9 cellular contexts compared by ENCODE assay signal in genomic region chr16:29784901-29785500, GRCh38. TPM values are rescaled to one million over a fixed set of nuclear protein-coding genes. Genes with fewer than 3 reads are reported as not detected.
DNase-seq lines count a peak whose midpoint lies in the region; ATAC-seq and TF ChIP-seq lines count a peak whose summit lies in the region.
"Had no signal": no experiment of that assay in that cellular context is flagged by ENCODE, and none has a peak within 500 bp of the region (broad histone marks: within the 10 kb centered on the region; RNA-seq: fewer than 3 reads in every experiment).

No MANE protein-coding gene starts in this region.

- H3K9me3 ChIP-seq in CD4-positive, CD25-positive, alpha-beta regulatory T cell (ENCODE audit: control insufficient read depth in 2 of 2, low read length in 2 of 2): no peaks in the 10 kb centered on the region
- no peaks in the 10 kb centered on the region for H3K9me3 ChIP-seq in sigmoid colon

- no peak for TF ChIP-seq POLR2A in sigmoid colon (IDR thresholded peaks at IDR 0.05)

- intact Hi-C loops in sigmoid colon (cut with DNase I): loop anchor here (5.0 to 10.0 kb wide), 2 partner anchors 60 to 83 kb away; no protein-coding TSS in a partner anchor

- H3K4me3 Mint-ChIP-seq in CD4-positive, CD25-positive, alpha-beta regulatory T cell: peak overlapping the region; percentile 71 to 80 (median 78)
- H3K4me3 Mint-ChIP-seq in T-cell: peak overlapping the region; percentile 61 to 75 (median 68)

- DNase-seq in CD4-positive, CD25-positive, alpha-beta regulatory T cell: peak; percentile 56 to 80 (median 70)
- DNase-seq in T-cell: peak; percentile 30 to 82 (median 69)
- DNase-seq in anterior cingulate cortex (lab: John Stamatoyannopoulos, UW): peak in 50 of 58 donors; percentile 1 to 73 (median 24)
- peak in 47 of 51 donors; percentile 1 to 67 (median 28) for DNase-seq in hypothalamus (lab: John Stamatoyannopoulos, UW)
- peak; percentile 84 for DNase-seq in sigmoid colon
- DNase-seq in middle frontal gyrus (ENCODE audit: extremely low spot score, low spot score): no peak
- no peak for DNase-seq in A172 (ENCODE audit: low spot score)

- ATAC-seq in CD4-positive, CD25-positive, alpha-beta regulatory T cell (ENCODE audit: low read depth in 2 of 2): peak; percentile 86 to 90
- ATAC-seq in T-cell (replicated peaks in 1 of 4) (peak; percentile 82 to 93 (median 90)), GM18873 (IDR thresholded peaks at IDR 0.05; ENCODE audit: low FRiP score, unreplicated experiment) (no peak)

- no peak for TF ChIP-seq EP300 in sigmoid colon (IDR thresholded peaks at IDR 0.05)

- CTCF ChIA-PET in T-cell (lab: Charles Lee): interaction anchor here (0.6 to 2.3 kb wide), 19 partner anchors 11 to 97 kb away, joined by 3 to 18 read pairs (median 4); partner anchors contain the start of gene MVP (in 1 of the 2)

- H3K27ac ChIP-seq in CD4-positive, CD25-positive, alpha-beta regulatory T cell (ENCODE audit: insufficient read depth, low read length, poor library complexity, severe bottlenecking): no peak overlapping the region
- H3K27ac ChIP-seq in sigmoid colon: no peak overlapping the region

- no peaks in the 10 kb centered on the region for H3K9me3 Mint-ChIP-seq in CD4-positive, CD25-positive, alpha-beta regulatory T cell
- H3K9me3 Mint-ChIP-seq in T-cell: no peaks in the 10 kb centered on the region

- H3K36me3 ChIP-seq in CD4-positive, CD25-positive, alpha-beta regulatory T cell (ENCODE audit: control insufficient read depth, insufficient read depth, low read length): no peaks in the 10 kb centered on the region
- H3K36me3 ChIP-seq in sigmoid colon: no peaks in the 10 kb centered on the region

- H3K27ac Mint-ChIP-seq in CD4-positive, CD25-positive, alpha-beta regulatory T cell: peak overlapping the region; percentile 77 to 79 (median 78)
- peak overlapping the region; percentile 77 to 82 for H3K27ac Mint-ChIP-seq in T-cell

- peaks cover 21% of the 10 kb centered on the region for H3K4me1 ChIP-seq in CD4-positive, CD25-positive, alpha-beta regulatory T cell (ENCODE audit: control insufficient read depth, insufficient read depth, low read length, poor library complexity, severe bottlenecking)
- H3K4me1 ChIP-seq in sigmoid colon: peaks cover 0 to 18% (median 6%) of the 10 kb centered on the region in 4 donors

- peaks cover 10 to 28% (median 15%) of the 10 kb centered on the region in 4 donors for H3K4me1 Mint-ChIP-seq in CD4-positive, CD25-positive, alpha-beta regulatory T cell
- peaks cover 27 to 32% (median 29%) of the 10 kb centered on the region in 3 donors for H3K4me1 Mint-ChIP-seq in T-cell

- peaks cover 2% of the 10 kb centered on the region for H3K27me3 ChIP-seq in CD4-positive, CD25-positive, alpha-beta regulatory T cell (ENCODE audit: control insufficient read depth, insufficient read depth, low read length)
- H3K27me3 ChIP-seq in sigmoid colon: no peaks in the 10 kb centered on the region

- POLR2A ChIA-PET in T-cell (lab: Charles Lee): interaction anchor here (0.5 to 1.7 kb wide), 12 partner anchors 19 to 660 kb away, joined by 3 to 15 read pairs (median 4); no protein-coding TSS in a partner anchor

- peaks cover 15% of the 10 kb centered on the region for H3K27me3 Mint-ChIP-seq in CD4-positive, CD25-positive, alpha-beta regulatory T cell
- no peaks in the 10 kb centered on the region for H3K27me3 Mint-ChIP-seq in T-cell

- H3K4me3 ChIP-seq in CD4-positive, CD25-positive, alpha-beta regulatory T cell (ENCODE audit: low read depth, low read length): peak overlapping the region; percentile 60
- peak overlapping the region in 3 of 4 donors; percentile 27 to 33 (median 33) for H3K4me3 ChIP-seq in sigmoid colon

- H3K36me3 Mint-ChIP-seq in CD4-positive, CD25-positive, alpha-beta regulatory T cell: no peaks in the 10 kb centered on the region
- H3K36me3 Mint-ChIP-seq in T-cell: no peaks in the 10 kb centered on the region

- 39 to 76% methylated on average over 38 of the region's 38 CpGs for WGBS in sigmoid colon, 2 donors

- peak; percentile 25 to 84 (median 65) for TF ChIP-seq CTCF in sigmoid colon (IDR thresholded peaks at IDR 0.05)

RNA-seq across cellular contexts. Expression of gene KIF22, which starts 5.5 kb away (rescaled TPM):
- 89.1 TPM for total RNA-seq in CD4-positive, CD25-positive, alpha-beta regulatory T cell
- 10 to 100 TPM; 49.4 to 65.1 (median 56.1) TPM for polyA plus RNA-seq in CD4-positive, CD25-positive, alpha-beta regulatory T cell
- total RNA-seq in T-cell (10 to 100 TPM; 84.1 to 95.2 (median 84.9) TPM), sigmoid colon (10 to 100 TPM; 11.5 to 16.1 (median 13.7) TPM)
- polyA plus RNA-seq in sigmoid colon: 10 to 100 TPM; 28.0 to 71.5 (median 31.2) TPM
- 118 and 129 TPM in 2 replicates for total RNA-seq in A172 (2014; rRNA removed; shearing (Covaris generic))

RNA-seq across cellular contexts. Expression of gene ZG16, which starts 6.9 kb away (rescaled TPM):
- total RNA-seq in CD4-positive, CD25-positive, alpha-beta regulatory T cell: not detected
- polyA plus RNA-seq in CD4-positive, CD25-positive, alpha-beta regulatory T cell: not detected
- total RNA-seq in T-cell (under 1 TPM in 2 of 5 donors, not detected in 3; 0.09 to 0.15 TPM), sigmoid colon (1 to 10 TPM in 1 of 4 donors, not detected in 3; 1.4 TPM)
- polyA plus RNA-seq in sigmoid colon: 1,000 to 10,000 TPM in 1 of 3 donors, 100 to 1,000 TPM in 2; 237 to 1,249 (median 770) TPM
- total RNA-seq in A172 (2014; rRNA removed; shearing (Covaris generic)): not detected in 2 replicates
- total RNA-seq: myocyte had no signal

RNA-seq across cellular contexts. Expression of gene MAZ, which starts 21.3 kb away (rescaled TPM):
- 224 TPM for total RNA-seq in CD4-positive, CD25-positive, alpha-beta regulatory T cell
- polyA plus RNA-seq in CD4-positive, CD25-positive, alpha-beta regulatory T cell: 10 to 100 TPM; 36.9 to 62.2 (median 44.5) TPM
- total RNA-seq in T-cell: 100 to 1,000 TPM; 240 to 326 (median 305) TPM
- 100 to 1,000 TPM in 1 of 4 donors, 10 to 100 TPM in 3; 59.6 to 102 (median 67.2) TPM for total RNA-seq in sigmoid colon
- polyA plus RNA-seq in sigmoid colon: 100 to 1,000 TPM; 137 to 226 (median 192) TPM
- 205 and 254 TPM in 2 replicates for total RNA-seq in A172 (2014; rRNA removed; shearing (Covaris generic))

RNA-seq across cellular contexts. Expression of gene PRRT2, which starts 27.0 kb away (rescaled TPM):
- 1.9 TPM for total RNA-seq in CD4-positive, CD25-positive, alpha-beta regulatory T cell
- polyA plus RNA-seq in CD4-positive, CD25-positive, alpha-beta regulatory T cell: under 1 TPM in 2 of 4 donors, not detected in 2; 0.06 to 0.17 TPM
- total RNA-seq in T-cell: 1 to 10 TPM; 2.4 to 7.9 (median 4.4) TPM
- total RNA-seq in sigmoid colon: 10 to 100 TPM in 2 of 4 donors, 1 to 10 TPM in 2; 5.4 to 22.7 (median 9.6) TPM
- polyA plus RNA-seq in sigmoid colon: 1 to 10 TPM in 1 of 3 donors, under 1 TPM in 1, not detected in 1; 0.69 to 2.2 TPM
- 3.3 and 7.4 TPM in 2 replicates for total RNA-seq in A172 (2014; rRNA removed; shearing (Covaris generic))

RNA-seq across cellular contexts. Expression of gene PAGR1, which starts 31.0 kb away (rescaled TPM):
- 15.6 TPM for total RNA-seq in CD4-positive, CD25-positive, alpha-beta regulatory T cell
- polyA plus RNA-seq in CD4-positive, CD25-positive, alpha-beta regulatory T cell: 10 to 100 TPM; 41.0 to 48.8 (median 45.5) TPM
- total RNA-seq in T-cell (10 to 100 TPM; 16.0 to 47.2 (median 40.6) TPM), sigmoid colon (10 to 100 TPM; 18.5 to 29.9 (median 25.7) TPM)
- 10 to 100 TPM; 20.4 to 36.6 (median 29.1) TPM for polyA plus RNA-seq in sigmoid colon
- total RNA-seq in A172 (2014; rRNA removed; shearing (Covaris generic)): 41.8 and 55.0 TPM in 2 replicates

Comparison
In these comparisons a context has a peak if more than half of its experiments do, and no peak if none do; other contexts are left out.
1. DNase-seq: peak in CD4-positive, CD25-positive, alpha-beta regulatory T cell (3 of 3), T-cell (34 of 34), anterior cingulate cortex (50 of 58), hypothalamus (47 of 51) and sigmoid colon (single experiment); none in middle frontal gyrus (single experiment) and A172 (single experiment).